In genomic region chr2:68483011-68483410, GRCh38 we compare ENCODE assay signal across 15 cellular contexts. TPM values are rescaled to one million over a fixed set of nuclear protein-coding genes. Genes with fewer than 3 reads are reported as not detected.
DNase-seq lines count a peak whose midpoint lies in the region; ATAC-seq and TF ChIP-seq lines count a peak whose summit lies in the region.
"Had no signal": no experiment of that assay in that cellular context is flagged by ENCODE, and none has a peak within 500 bp of the region (broad histone marks: within the 10 kb centered on the region; RNA-seq: fewer than 3 reads in every experiment).

No MANE protein-coding gene starts in this region.

- no peaks in the 10 kb centered on the region for H3K27me3 Mint-ChIP-seq in WTC11 (ENCODE audit: low read depth)
- no peaks in the 10 kb centered on the region for H3K27me3 Mint-ChIP-seq in activated CD8-positive, alpha-beta memory T cell treated with anti-CD3 and anti-CD28 coated beads, Interleukin-2, amount 10 ng/mL, durations not matched to agents 7 days and 5 days
- H3K27me3 Mint-ChIP-seq: CD4-positive, alpha-beta memory T cell had no signal

- H3K4me1 Mint-ChIP-seq in WTC11, result no peaks in the 10 kb centered on the region
- peaks cover 4% of the 10 kb centered on the region for H3K4me1 Mint-ChIP-seq in activated CD8-positive, alpha-beta memory T cell treated with anti-CD3 and anti-CD28 coated beads, Interleukin-2, amount 10 ng/mL, durations not matched to agents 7 days and 5 days

- TF ChIP-seq CTCF in HEK293 (tag by site-specific recombination; IDR thresholded peaks at IDR 0.05), result no peak
- no peak for TF ChIP-seq CTCF in WTC11 (IDR thresholded peaks at IDR 0.05)

- CTCF ChIA-PET in HEK293 (lab: Yijun Ruan, JAX), result interaction anchor here (0.9 to 1.1 kb wide), 2 partner anchors 19 to 228 kb away, joined by 3 to 5 read pairs; no protein-coding TSS in a partner anchor
- CTCF ChIA-PET in WTC11 (lab: Charles Lee), result interaction anchor here (0.6 to 1.6 kb wide), 5 partner anchors 16 to 269 kb away, joined by 3 to 7 read pairs (median 4); partner anchors contain the start of gene FBXO48
- CTCF ChIA-PET in activated CD8-positive, alpha-beta memory T cell treated with anti-CD3 and anti-CD28 coated beads, Interleukin-2, amount 10 ng/mL, durations not matched to agents 7 days and 5 days (lab: Charles Lee), result interaction anchor here (0.9 to 1.4 kb wide), 4 partner anchors 17 to 442 kb away, joined by 3 to 4 read pairs (median 3); partner anchors contain the start of gene FBXO48

- POLR2A ChIA-PET in HEK293 (lab: Yijun Ruan, JAX) (no interaction called here), WTC11 (lab: Charles Lee) (no interaction called here)

- H3K36me3 ChIP-seq in HEK293 (ENCODE audit: control insufficient read depth in 2 of 2, insufficient read depth in 1 of 2, low read length in 2 of 2), result no peaks in the 10 kb centered on the region
- H3K36me3 ChIP-seq: BE2C, HAP-1 had no signal

- no peaks in the 10 kb centered on the region for H3K9me3 Mint-ChIP-seq in WTC11
- no peaks in the 10 kb centered on the region for H3K9me3 Mint-ChIP-seq in activated CD8-positive, alpha-beta memory T cell treated with anti-CD3 and anti-CD28 coated beads, Interleukin-2, amount 10 ng/mL, durations not matched to agents 7 days and 5 days (ENCODE audit: low read depth)
- H3K9me3 Mint-ChIP-seq: CD4-positive, alpha-beta memory T cell; HFFc6 had no signal

- H3K27ac Mint-ChIP-seq in WTC11, result no peak overlapping the region
- H3K27ac Mint-ChIP-seq in activated CD8-positive, alpha-beta memory T cell treated with anti-CD3 and anti-CD28 coated beads, Interleukin-2, amount 10 ng/mL, durations not matched to agents 7 days and 5 days, result no peak overlapping the region
- H3K27ac Mint-ChIP-seq: HFFc6 had no signal

- H3K9me3 ChIP-seq in HEK293 (ENCODE audit: control insufficient read depth, insufficient read depth, low read depth, low read length), result no peaks in the 10 kb centered on the region
- H3K9me3 ChIP-seq: A549, BE2C, HAP-1 had no signal

- no peak overlapping the region for H3K4me3 Mint-ChIP-seq in WTC11
- H3K4me3 Mint-ChIP-seq in activated CD8-positive, alpha-beta memory T cell treated with anti-CD3 and anti-CD28 coated beads, Interleukin-2, amount 10 ng/mL, durations not matched to agents 7 days and 5 days, result no peak overlapping the region
- H3K4me3 Mint-ChIP-seq: CD4-positive, alpha-beta memory T cell; HFFc6 had no signal

- no peak for DNase-seq in WTC11 (ENCODE audit: low spot score)
- DNase-seq in iPS-NIHi7 (ENCODE audit: extremely low spot score), result peak; percentile 18
- no peak for DNase-seq in activated CD8-positive, alpha-beta memory T cell treated with anti-CD3 and anti-CD28 coated beads, Interleukin-2, amount 10 ng/mL, durations not matched to agents 7 days and 5 days
- DNase-seq: BE2C; CD4-positive, alpha-beta memory T cell; DMS79; HFFc6 had no signal

- H3K4me3 ChIP-seq in HEK293 (ENCODE audit: low read depth, low read length), result no peak overlapping the region
- H3K4me3 ChIP-seq: A549, GM23248, HAP-1, K562 had no signal

- peak; percentile 82 for ATAC-seq in WTC11
- ATAC-seq in GM18858 (IDR thresholded peaks at IDR 0.05; ENCODE audit: unreplicated experiment), result no peak
- no peak for ATAC-seq in activated CD8-positive, alpha-beta memory T cell treated with anti-CD3 and anti-CD28 coated beads, Interleukin-2, amount 10 ng/mL, durations not matched to agents 7 days and 5 days
- no peak for ATAC-seq in GM18861 (IDR thresholded peaks at IDR 0.05; ENCODE audit: unreplicated experiment)
- ATAC-seq: A549, K562 had no signal

- H3K36me3 Mint-ChIP-seq in WTC11, result no peaks in the 10 kb centered on the region
- no peaks in the 10 kb centered on the region for H3K36me3 Mint-ChIP-seq in activated CD8-positive, alpha-beta memory T cell treated with anti-CD3 and anti-CD28 coated beads, Interleukin-2, amount 10 ng/mL, durations not matched to agents 7 days and 5 days

- no peak overlapping the region for H3K27ac ChIP-seq in HEK293 (ENCODE audit: extremely low read depth, low read depth, low read length)
- H3K27ac ChIP-seq: A549, C4-2B, GM23248 had no signal

- no peaks in the 10 kb centered on the region for H3K4me1 ChIP-seq in HEK293 (ENCODE audit: control insufficient read depth, insufficient read depth, low read length)
- H3K4me1 ChIP-seq: BE2C, HAP-1 had no signal

TF ChIP-seq in HEK293, 187 proteins besides CTCF, POLR2A, EP300 and RAD21:
- TF ChIP-seq ZSCAN5A (tag by site-specific recombination; IDR thresholded peaks at IDR 0.05) (no peak), ZIC2 (tag by site-specific recombination; IDR thresholded peaks at IDR 0.05) (peak; percentile 35; the same call in 1 of the 2 replicates)

TF ChIP-seq in WTC11, 78 proteins besides CTCF, POLR2A, EP300 and RAD21:
- TF ChIP-seq CDX4 (CRISPR knock-in tag; IDR thresholded peaks at IDR 0.05; ENCODE audit: borderline replicate concordance) (no peak), EMX1 (CRISPR knock-in tag; IDR thresholded peaks at IDR 0.05) (no peak), ZNF121 (CRISPR knock-in tag; IDR thresholded peaks at IDR 0.05) (no peak), ZNF317 (CRISPR knock-in tag; IDR thresholded peaks at IDR 0.05; ENCODE audit: borderline replicate concordance, low read depth) (no peak), CBFB (CRISPR knock-in tag; IDR thresholded peaks at IDR 0.05; ENCODE audit: low read depth) (no peak), IRF1 (CRISPR knock-in tag; IDR thresholded peaks at IDR 0.05) (no peak), GABPB1 (CRISPR knock-in tag; IDR thresholded peaks at IDR 0.05) (no peak), CREB1 (CRISPR knock-in tag; IDR thresholded peaks at IDR 0.05) (no peak), ZNF671 (CRISPR knock-in tag; IDR thresholded peaks at IDR 0.05) (no peak), USF1 (CRISPR knock-in tag; IDR thresholded peaks at IDR 0.05) (no peak), SOX15 (CRISPR knock-in tag; IDR thresholded peaks at IDR 0.05) (no peak), ZNF138 (CRISPR knock-in tag; conservative IDR thresholded peaks at IDR 0.05) (no peak), RELA (CRISPR knock-in tag; IDR thresholded peaks at IDR 0.05; ENCODE audit: borderline replicate concordance) (no peak)

RNA-seq across cellular contexts. Expression of gene APLF, which starts 15.6 kb away (rescaled TPM):
- total RNA-seq in WTC11 (2021), result 2.7 to 4.0 TPM (median 3.9 TPM) in 3 replicates
- total RNA-seq in activated CD8-positive, alpha-beta memory T cell treated with anti-CD3 and anti-CD28 coated beads, Interleukin-2, amount 10 ng/mL, durations not matched to agents 7 days and 5 days, result 1 to 10 TPM; 3.0 to 3.3 TPM

RNA-seq across cellular contexts. Expression of gene FBXO48, which starts 15.9 kb away (rescaled TPM):
- 1.3 to 1.5 TPM (median 1.3 TPM) in 3 replicates for total RNA-seq in WTC11 (2021)
- total RNA-seq in activated CD8-positive, alpha-beta memory T cell treated with anti-CD3 and anti-CD28 coated beads, Interleukin-2, amount 10 ng/mL, durations not matched to agents 7 days and 5 days, result 1 to 10 TPM; 3.3 to 3.4 TPM
